In the genomic region with DNA sequence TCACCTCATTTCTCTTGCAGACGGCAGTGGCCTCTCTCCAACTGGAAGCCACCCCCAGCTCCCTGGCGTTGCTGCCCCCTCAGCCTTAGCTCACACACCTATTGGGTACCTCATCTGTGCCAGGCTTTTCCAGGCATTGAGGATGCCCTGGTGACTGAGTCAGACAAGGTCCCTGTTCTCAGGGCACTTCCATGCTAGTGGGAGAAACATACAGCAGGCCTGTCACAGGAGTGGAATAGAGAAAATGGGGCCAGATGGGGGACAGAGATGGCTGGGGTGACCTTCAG, we compare ENCODE assay signal across 12 cellular contexts. TPM values are rescaled to one million over a fixed set of nuclear protein-coding genes. Genes with fewer than 3 reads are reported as not detected.
DNase-seq lines count a peak whose midpoint lies in the region; ATAC-seq and TF ChIP-seq lines count a peak whose summit lies in the region.
"Had no signal": no experiment of that assay in that cellular context is flagged by ENCODE, and none has a peak within 500 bp of the region (broad histone marks: within the 10 kb centered on the region; RNA-seq: fewer than 3 reads in every experiment).

No MANE protein-coding gene starts in this region.

- H3K18ac ChIP-seq in mesenchymal stem cell (ENCODE audit: low read depth in 1 of 2, low read length in 2 of 2), result peak overlapping the region in 1 of 2 experiments; percentile 48

- no peak overlapping the region for H2BK120ac ChIP-seq in mesenchymal stem cell (ENCODE audit: low read depth, low read length)

- H4K8ac ChIP-seq in mesenchymal stem cell (ENCODE audit: low read length), result no peak overlapping the region

- H2AFZ ChIP-seq in mesenchymal stem cell (ENCODE audit: low read depth, low read length), result no peak overlapping the region

- no peak overlapping the region for H3K9ac ChIP-seq in mesenchymal stem cell (ENCODE audit: low read length)

- DNase-seq in activated CD8-positive, alpha-beta memory T cell treated with anti-CD3 and anti-CD28 coated beads, Interleukin-2, amount 10 ng/mL, durations not matched to agents 7 days and 5 days, result no peak
- no peak for DNase-seq in activated CD8-positive, alpha-beta memory T cell treated with anti-CD3 and anti-CD28 coated beads, Interleukin-2, amount 50 U/mL, for 4 hours
- DNase-seq in breast epithelium (ENCODE audit: low spot score in 2 of 2) (no peak), mesenchymal stem cell (no peak), HuH-7 (ENCODE audit: low spot score) (no peak), NCI-H2196 treated with DMSO at 0.1 percent for 48 hours (lab: John Stamatoyannopoulos, UW; ENCODE audit: unreplicated experiment) (no peak), HEK293T (ENCODE audit: extremely low spot score) (no peak)
- DNase-seq: effector memory CD4-positive, alpha-beta T cell; MM.1S; NCI-H2171 treated with DMSO at 0.1 percent for 48 hours had no signal

- no peak overlapping the region for H4K91ac ChIP-seq in mesenchymal stem cell (ENCODE audit: low read length)

- no peak overlapping the region for H3K4me2 ChIP-seq in mesenchymal stem cell (ENCODE audit: low read length, poor library complexity, severe bottlenecking)

- H3K27ac Mint-ChIP-seq in activated CD8-positive, alpha-beta memory T cell treated with anti-CD3 and anti-CD28 coated beads, Interleukin-2, amount 10 ng/mL, durations not matched to agents 7 days and 5 days, result peak overlapping the region; percentile 57
- H3K27ac Mint-ChIP-seq: T-helper 1 cell treated with Interleukin-12 subunit alpha and Interleukin-12 subunit beta and Interleukin-4 antibody, amounts not matched to agents 30 μg/mL and 1 μg/mL, for 36 hours had no signal

- H3K4me1 ChIP-seq in breast epithelium (peaks cover 30 to 32% of the 10 kb centered on the region in 2 donors), mesenchymal stem cell (ENCODE audit: control insufficient read depth, insufficient read depth, low read depth, low read length) (peaks cover 70% of the 10 kb centered on the region), thymus (ENCODE audit: control insufficient read depth, insufficient read depth, low read length) (no peaks in the 10 kb centered on the region)

- no peaks in the 10 kb centered on the region for H3K9me3 Mint-ChIP-seq in activated CD8-positive, alpha-beta memory T cell treated with anti-CD3 and anti-CD28 coated beads, Interleukin-2, amount 10 ng/mL, durations not matched to agents 7 days and 5 days (ENCODE audit: low read depth)
- H3K9me3 Mint-ChIP-seq: T-helper 1 cell treated with Interleukin-12 subunit alpha and Interleukin-12 subunit beta and Interleukin-4 antibody, amounts not matched to agents 30 μg/mL and 1 μg/mL, for 36 hours had no signal

- H3K27me3 ChIP-seq in breast epithelium (no peaks in the 10 kb centered on the region), mesenchymal stem cell (ENCODE audit: control insufficient read depth in 1 of 2, insufficient read depth in 1 of 2, low read length in 2 of 2) (no peaks in the 10 kb centered on the region), thymus (ENCODE audit: control insufficient read depth, insufficient read depth) (no peaks in the 10 kb centered on the region)

- no peak for TF ChIP-seq CTCF in breast epithelium (IDR thresholded peaks at IDR 0.05)

- H3K9me3 ChIP-seq in breast epithelium (no peaks in the 10 kb centered on the region), mesenchymal stem cell (ENCODE audit: control insufficient read depth, low read length) (no peaks in the 10 kb centered on the region), thymus (ENCODE audit: control insufficient read depth) (no peaks in the 10 kb centered on the region)

- no peak overlapping the region for H3K4ac ChIP-seq in mesenchymal stem cell (ENCODE audit: low read depth in 1 of 2, low read length in 2 of 2)

- peak overlapping the region; percentile 1 for H2BK5ac ChIP-seq in mesenchymal stem cell (ENCODE audit: low read depth, low read length, poor library complexity, severe bottlenecking)

- no peaks in the 10 kb centered on the region for H3K4me1 Mint-ChIP-seq in activated CD8-positive, alpha-beta memory T cell treated with anti-CD3 and anti-CD28 coated beads, Interleukin-2, amount 10 ng/mL, durations not matched to agents 7 days and 5 days

- peak overlapping the region in 1 of 2 experiments; percentile 22 for H2BK12ac ChIP-seq in mesenchymal stem cell (ENCODE audit: low read length in 2 of 2)

- 86% methylated on average over 2 of the region's 2 CpGs for WGBS in mesenchymal stem cell
- whole genome bisulfite sequencing in thymus, result 96% methylated on average over 2 of the region's 2 CpGs

- H3K27ac ChIP-seq in breast epithelium, result peak overlapping the region; percentile 63 to 86
- H3K27ac ChIP-seq in mesenchymal stem cell (ENCODE audit: low read length, poor library complexity, severe bottlenecking), result peak overlapping the region; percentile 92
- H3K27ac ChIP-seq in thymus (ENCODE audit: low read depth), result peak overlapping the region; percentile 46

- peaks cover 40% of the 10 kb centered on the region for H3K36me3 Mint-ChIP-seq in activated CD8-positive, alpha-beta memory T cell treated with anti-CD3 and anti-CD28 coated beads, Interleukin-2, amount 10 ng/mL, durations not matched to agents 7 days and 5 days

- no peak overlapping the region for H3K4me3 Mint-ChIP-seq in activated CD8-positive, alpha-beta memory T cell treated with anti-CD3 and anti-CD28 coated beads, Interleukin-2, amount 10 ng/mL, durations not matched to agents 7 days and 5 days
- H3K4me3 Mint-ChIP-seq: T-helper 1 cell treated with Interleukin-12 subunit alpha and Interleukin-12 subunit beta and Interleukin-4 antibody, amounts not matched to agents 30 μg/mL and 1 μg/mL, for 36 hours had no signal

- CTCF ChIA-PET in activated CD8-positive, alpha-beta memory T cell treated with anti-CD3 and anti-CD28 coated beads, Interleukin-2, amount 10 ng/mL, durations not matched to agents 7 days and 5 days (lab: Charles Lee), result interaction anchor here (2.9 kb wide), 1 partner anchor 12 kb away, joined by 8 read pairs; no protein-coding TSS in a partner anchor
- CTCF ChIA-PET in HEK293T (lab: Yijun Ruan, JAX), result no interaction called here

- H2BK15ac ChIP-seq in mesenchymal stem cell (ENCODE audit: low read depth, poor library complexity, severe bottlenecking), result no peak overlapping the region

- intact Hi-C loops in breast epithelium (cut with DNase I; ENCODE audit: low total_unique reads), result no loop called here

- peak overlapping the region in 1 of 2 experiments; percentile 48 for H3K23ac ChIP-seq in mesenchymal stem cell (ENCODE audit: low read length in 2 of 2)

- TF ChIP-seq POLR2A in breast epithelium (IDR thresholded peaks at IDR 0.05), result no peak

- H2AK5ac ChIP-seq in mesenchymal stem cell (ENCODE audit: low read length, severe bottlenecking), result peak overlapping the region; percentile 28

- H3K27me3 Mint-ChIP-seq in activated CD8-positive, alpha-beta memory T cell treated with anti-CD3 and anti-CD28 coated beads, Interleukin-2, amount 10 ng/mL, durations not matched to agents 7 days and 5 days, result no peaks in the 10 kb centered on the region

- ATAC-seq in activated CD8-positive, alpha-beta memory T cell treated with anti-CD3 and anti-CD28 coated beads, Interleukin-2, amount 10 ng/mL, durations not matched to agents 7 days and 5 days, result no peak

- H3K14ac ChIP-seq in mesenchymal stem cell (ENCODE audit: low read length in 2 of 2), result peak overlapping the region in 1 of 2 experiments; percentile 56

- H3K4me3 ChIP-seq in breast epithelium, result no peak overlapping the region
- H3K4me3 ChIP-seq in mesenchymal stem cell (ENCODE audit: insufficient read depth in 1 of 2, low read depth in 1 of 2, low read length in 2 of 2), result no peak overlapping the region
- H3K4me3 ChIP-seq in thymus (ENCODE audit: low read length), result no peak overlapping the region

- peaks cover 9% of the 10 kb centered on the region for H3K79me1 ChIP-seq in mesenchymal stem cell (replicated peaks; ENCODE audit: low read length, poor library complexity, severe bottlenecking)

- POLR2A ChIA-PET in HEK293T (lab: Yijun Ruan, JAX), result no interaction called here

- H3K36me3 ChIP-seq in breast epithelium (peaks cover 6% of the 10 kb centered on the region), mesenchymal stem cell (ENCODE audit: control insufficient read depth in 1 of 2, insufficient read depth in 2 of 2, low read depth in 1 of 2, low read length in 2 of 2) (peaks cover 90 to 95% of the 10 kb centered on the region in 2 experiments), thymus (ENCODE audit: control insufficient read depth, insufficient read depth) (peaks cover 43% of the 10 kb centered on the region)

TF ChIP-seq in HEK293T, 16 proteins besides CTCF, POLR2A, EP300 and RAD21:
- TF ChIP-seq TARDBP (IDR thresholded peaks at IDR 0.05) (no peak), CTBP1 (IDR thresholded peaks at IDR 0.05; ENCODE audit: borderline replicate concordance) (no peak), FOXK2 (IDR thresholded peaks at IDR 0.05) (no peak), ARNT (IDR thresholded peaks at IDR 0.05) (no peak), SP1 (IDR thresholded peaks at IDR 0.05) (no peak), ELF4 (IDR thresholded peaks at IDR 0.05) (no peak), SUZ12 (IDR thresholded peaks at IDR 0.05) (no peak), BHLHE40 (IDR thresholded peaks at IDR 0.05; ENCODE audit: borderline replicate concordance) (no peak), HDGF (IDR thresholded peaks at IDR 0.05; ENCODE audit: borderline replicate concordance) (no peak), L3MBTL2 (conservative IDR thresholded peaks at IDR 0.05) (no peak), NFRKB (IDR thresholded peaks at IDR 0.05) (no peak), FOXA1 (IDR thresholded peaks at IDR 0.05) (no peak), ZNF384 (IDR thresholded peaks at IDR 0.05) (no peak), LEF1 (IDR thresholded peaks at IDR 0.05; ENCODE audit: borderline replicate concordance) (no peak)

RNA-seq across cellular contexts. Expression of gene CAPN12, which starts 33.9 kb away (rescaled TPM):
- total RNA-seq in activated CD8-positive, alpha-beta memory T cell treated with anti-CD3 and anti-CD28 coated beads, Interleukin-2, amount 10 ng/mL, durations not matched to agents 7 days and 5 days, result 10 to 100 TPM in 1 of 2 experiments, 1 to 10 TPM in 1; 8.4 to 17.5 TPM
- 1 to 10 TPM in 2 of 3 donors, under 1 TPM in 1; 0.16 to 9.2 (median 4.1) TPM for total RNA-seq in breast epithelium
- polyA plus RNA-seq in mesenchymal stem cell (2013, experiment 1 of 2), result 1.6 TPM
- 1.5 TPM for polyA plus RNA-seq in mesenchymal stem cell (2013, experiment 2 of 2)
- polyA plus RNA-seq in thymus, result 6.5 TPM
